Comparison of ENCODE assay signal across 21 cellular contexts in the genomic region with DNA sequence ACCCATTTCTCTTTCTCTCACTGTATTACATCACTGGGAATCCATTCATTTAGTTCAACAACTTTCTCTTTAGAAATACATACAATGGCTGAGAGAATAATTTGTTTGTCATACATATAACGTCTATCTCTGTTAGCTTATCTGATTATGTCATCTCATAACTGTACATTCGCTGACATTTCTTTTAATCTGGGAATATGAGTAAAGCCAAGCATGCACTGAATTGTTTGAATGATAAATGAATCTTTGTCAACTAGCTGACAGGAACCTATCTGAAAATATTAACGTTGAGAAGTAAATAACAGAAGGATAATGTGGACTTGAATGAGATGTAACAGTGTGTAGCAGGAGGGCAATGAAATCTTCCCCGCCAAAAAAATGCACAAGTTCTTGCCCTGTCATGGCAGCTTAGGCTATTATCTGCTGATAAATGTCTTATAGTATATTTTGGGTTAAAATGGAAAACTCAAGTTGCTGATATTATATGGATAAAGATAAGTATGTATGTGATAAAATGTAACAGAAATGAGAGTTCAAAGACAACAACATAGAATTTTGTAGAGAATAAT.
"Had no signal": no experiment of that assay in that cellular context is flagged by ENCODE, and none has a peak within 500 bp of the region (broad histone marks: within the 10 kb centered on the region; RNA-seq: fewer than 3 reads in every experiment).

No MANE protein-coding gene starts in this region.

- DNase-seq: KBM-7; MG63; NCI-H1092; NCI-H1105 treated with DMSO at 0.1 percent for 48 hours; NCI-H1417 treated with DMSO at 0.1 percent for 48 hours; NCI-H146; NCI-H1694 treated with DMSO at 0.1 percent for 48 hours; NCI-H1930; NCI-H2081; NCI-H2107; NCI-H2227 treated with DMSO at 0.1 percent for 48 hours; NCI-H524; NCI-H69; NCI-H774; NK-92 treated with Interleukin-12 subunit alpha and Interleukin-12 subunit beta, amount 100 ng/mL, for 24 hours; Right ventricle myocardium superior; RPMI8226; T-cell had no signal

- H3K27me3 ChIP-seq: MG63 had no signal

- H3K9me3 ChIP-seq: MG63 had no signal

- FAIRE-seq: HTR-8/SVneo, RCC 7860 had no signal

- H3K27ac ChIP-seq: HL-60 had no signal

- H3K4me3 ChIP-seq: MG63 had no signal

- H3K36me3 ChIP-seq: MG63 had no signal

- ATAC-seq: T-cell had no signal
